Comparison of ENCODE assay signal across 16 cellular contexts in genomic region chr20:36504295-36504694, GRCh38.
"Had no signal": no experiment of that assay in that cellular context is flagged by ENCODE, and none has a peak within 500 bp of the region (broad histone marks: within the 10 kb centered on the region; RNA-seq: fewer than 3 reads in every experiment).

No MANE protein-coding gene starts in this region.

- H3K27me3 Mint-ChIP-seq: activated naive CD8-positive, alpha-beta T cell; naive B cell; T-helper 17 cell had no signal

- H3K9me3 ChIP-seq: ascending aorta, colonic mucosa, lower lobe of right lung, neutrophil, right atrium auricular region, uterus had no signal

- H3K4me3 Mint-ChIP-seq: activated naive CD8-positive, alpha-beta T cell; T-helper 17 cell had no signal

- DNase-seq: activated CD4-positive, alpha-beta T cell treated with anti-CD3 and anti-CD28 coated beads, Interleukin-2, amount 50 U/mL, for 1 hour; activated CD4-positive, CD25-positive, alpha-beta regulatory T cell; activated effector memory CD4-positive, alpha-beta T cell treated with anti-CD3 and anti-CD28 coated beads, Interleukin-2, amount 50 U/mL, for 16 hours; activated T-cell treated with anti-CD3 and anti-CD28 coated beads, Interleukin-2, amount 50 U/mL, for 1 hour; colonic mucosa; effector CD4-positive, alpha-beta T cell; lower lobe of right lung; naive B cell; small intestine; T-helper 17 cell; uterus had no signal

- H3K27ac ChIP-seq: cardiac muscle cell, colonic mucosa, lower lobe of right lung, neutrophil, right atrium auricular region, uterus had no signal

- H3K27ac Mint-ChIP-seq: activated naive CD8-positive, alpha-beta T cell; T-helper 17 cell had no signal

- H3K9me3 Mint-ChIP-seq: naive B cell had no signal

- H3K36me3 ChIP-seq: uterus had no signal

- H3K4me3 ChIP-seq: ascending aorta, cardiac muscle cell, colonic mucosa, lower lobe of right lung, right atrium auricular region, uterus had no signal

- H3K27me3 ChIP-seq: ascending aorta, cardiac muscle cell, colonic mucosa, neutrophil, right atrium auricular region, uterus had no signal

- ATAC-seq: lower lobe of right lung, T-helper 17 cell had no signal

- H3K4me1 ChIP-seq: ascending aorta, colonic mucosa, lower lobe of right lung, uterus had no signal
